Comparison of ENCODE assay signal across 9 cellular contexts in genomic region chr5:151682751-151683331, GRCh38. TPM values are rescaled to one million over a fixed set of nuclear protein-coding genes. Genes with fewer than 3 reads are reported as not detected.
DNase-seq lines count a peak whose midpoint lies in the region; ATAC-seq and TF ChIP-seq lines count a peak whose summit lies in the region.
"Had no signal": no experiment of that assay in that cellular context is flagged by ENCODE, and none has a peak within 500 bp of the region (broad histone marks: within the 10 kb centered on the region; RNA-seq: fewer than 3 reads in every experiment).

No MANE protein-coding gene starts in this region.

- H3K36me3 ChIP-seq in ascending aorta (peaks cover 4% of the 10 kb centered on the region in 2 donors), skeletal muscle satellite cell (ENCODE audit: insufficient read depth, low read length) (peaks cover 71% of the 10 kb centered on the region)

- H3K4me1 ChIP-seq in ascending aorta (peaks cover 15 to 64% of the 10 kb centered on the region in 2 donors), skeletal muscle satellite cell (ENCODE audit: control insufficient read depth, insufficient read depth, low read length) (peaks cover 71% of the 10 kb centered on the region)

- TF ChIP-seq CTCF in ascending aorta (IDR thresholded peaks at IDR 0.05), result no peak

- DNase-seq in G401 (ENCODE audit: low spot score) (peak; percentile 52), ascending aorta (ENCODE audit: low spot score in 2 of 2) (no peak), left ventricle myocardium superior (peak; percentile 48), NCI-H1436 treated with DMSO at 0.1 percent for 48 hours (lab: John Stamatoyannopoulos, UW) (no peak), NCI-H2029 (lab: John Stamatoyannopoulos, UW) (no peak)
- DNase-seq in stimulated activated naive CD4-positive, alpha-beta T cell (lab: John Stamatoyannopoulos, UW), result no peak
- DNase-seq: NCI-H1105 had no signal

- ATAC-seq in left ventricle myocardium superior (peak; percentile 1), GM19452 (IDR thresholded peaks at IDR 0.05; ENCODE audit: unreplicated experiment) (no peak)

- in situ Hi-C loops in G401 (cut with HindIII; ENCODE audit: low sequenced_read_pairs), result no loop called here

- H3K27ac ChIP-seq in ascending aorta, result peak overlapping the region; percentile 93 to 98

- H3K27me3 ChIP-seq in ascending aorta (no peaks in the 10 kb centered on the region), skeletal muscle satellite cell (ENCODE audit: control insufficient read depth, insufficient read depth, low read length) (no peaks in the 10 kb centered on the region)

- H3K9ac ChIP-seq in skeletal muscle satellite cell (ENCODE audit: low read depth, low read length), result peak overlapping the region; percentile 97

- H3K4me3 ChIP-seq in ascending aorta, result peak overlapping the region; percentile 27 to 76
- H3K4me3 ChIP-seq in skeletal muscle satellite cell (ENCODE audit: low read length), result peak overlapping the region; percentile 88

- H3K9me3 ChIP-seq in ascending aorta (no peaks in the 10 kb centered on the region), skeletal muscle satellite cell (replicated peaks; ENCODE audit: low read length) (no peaks in the 10 kb centered on the region)

- intact Hi-C loops in ascending aorta (cut with DNase I) (loop anchor here (1.0 to 10.0 kb wide), 2 partner anchors 20 to 952 kb away; no protein-coding TSS in a partner anchor), left ventricle myocardium superior (cut with micrococcal nuclease) (no loop called here)

- H3K4me2 ChIP-seq in skeletal muscle satellite cell (ENCODE audit: low read length), result peak overlapping the region; percentile 91

RNA-seq across cellular contexts. Expression of gene SPARC, which starts 3.9 kb away (rescaled TPM):
- total RNA-seq in G401 (2014; rRNA removed; shearing (Covaris generic)), result 194 and 247 TPM in 2 replicates
- total RNA-seq in ascending aorta (935 TPM), left ventricle myocardium superior (439 TPM)
- total RNA-seq in skeletal muscle satellite cell (2012; rRNA removed), result 652 and 1,273 TPM in 2 replicates

Comparison
In these comparisons a context has a peak if more than half of its experiments do, and no peak if none do; other contexts are left out.
1. DNase-seq: peak in G401 (single experiment) and left ventricle myocardium superior (single experiment); none in ascending aorta (0 of 2), NCI-H1436 treated with DMSO at 0.1 percent for 48 hours (single experiment), stimulated activated naive CD4-positive, alpha-beta T cell (0 of 6) and NCI-H2029 (single experiment).